Comparison of ENCODE assay signal across 15 cellular contexts in genomic region chr3:120172070-120172469, GRCh38.
A peak's percentile ranks its signal among the peaks of the same experiment; 100 is the strongest.
DNase-seq lines count a peak whose midpoint lies in the region; ATAC-seq, FAIRE-seq and TF ChIP-seq lines count a peak whose summit lies in the region.
"Had no signal": no experiment of that assay in that cellular context is flagged by ENCODE, and none has a peak within 500 bp of the region (broad histone marks: within the 10 kb centered on the region; RNA-seq: fewer than 3 reads in every experiment).

No MANE protein-coding gene starts in this region.

- no peak overlapping the region for H3K4me3 ChIP-seq in left ventricle myocardium inferior
- H3K4me3 ChIP-seq in astrocyte (ENCODE audit: insufficient read depth, low read depth, low read length) = no peak overlapping the region
- no peak overlapping the region for H3K4me3 ChIP-seq in vagina
- H3K4me3 ChIP-seq: prostate gland had no signal

- no peak overlapping the region for H3K9ac ChIP-seq in astrocyte (ENCODE audit: low read length)

- H3K27ac ChIP-seq in left ventricle myocardium inferior (replicated peaks) = no peak overlapping the region
- no peak overlapping the region for H3K27ac ChIP-seq in astrocyte (ENCODE audit: low read depth, low read length)
- no peak overlapping the region for H3K27ac ChIP-seq in vagina
- H3K27ac ChIP-seq: prostate gland, VCaP had no signal

- TF ChIP-seq POLR2A in vagina (IDR thresholded peaks at IDR 0.05) = no peak

- peaks cover under 1% of the 10 kb centered on the region for H3K27me3 Mint-ChIP-seq in astrocyte (ENCODE audit: low read depth, unreplicated experiment)
- H3K27me3 Mint-ChIP-seq: activated naive CD8-positive, alpha-beta T cell treated with anti-CD3 and anti-CD28 coated beads for 36 hours had no signal

- H3K79me2 ChIP-seq in astrocyte (ENCODE audit: insufficient read depth, low read length) = no peaks in the 10 kb centered on the region

- H3K9me3 ChIP-seq in left ventricle myocardium inferior (replicated peaks) (no peaks in the 10 kb centered on the region), astrocyte (ENCODE audit: insufficient read depth, low read depth, low read length) (no peaks in the 10 kb centered on the region), vagina (no peaks in the 10 kb centered on the region)
- H3K9me3 ChIP-seq: BE2C, prostate gland had no signal

- H3K4me1 Mint-ChIP-seq in astrocyte (ENCODE audit: low read depth, unreplicated experiment) = peaks cover 21% of the 10 kb centered on the region
- H3K4me1 Mint-ChIP-seq: activated naive CD8-positive, alpha-beta T cell treated with anti-CD3 and anti-CD28 coated beads for 36 hours had no signal

- peak; percentile 29 for FAIRE-seq in astrocyte (lab: Jason Lieb, UNC)
- FAIRE-seq in frontal cortex (lab: Jason Lieb, UNC) = no peak

- intact Hi-C loops in left cardiac atrium (cut with DNase I) (no loop called here), left ventricle myocardium inferior (cut with micrococcal nuclease) (no loop called here), vagina (cut with DNase I) (no loop called here)

- peak; percentile 36 for DNase-seq in left cardiac atrium
- DNase-seq in left ventricle myocardium inferior = no peak
- peak; percentile 76 for DNase-seq in astrocyte (ENCODE audit: low read depth)
- peak; percentile 38 for DNase-seq in inferior parietal cortex (ENCODE audit: extremely low spot score)
- DNase-seq in vagina (ENCODE audit: extremely low spot score in 2 of 2) = peak; percentile 61 to 69
- DNase-seq in effector CD4-positive, alpha-beta T cell = no peak
- no peak for DNase-seq in frontal cortex (ENCODE audit: low spot score in 2 of 2)
- DNase-seq: activated naive CD8-positive, alpha-beta T cell treated with anti-CD3 and anti-CD28 coated beads for 36 hours; BE2C; NCI-H524; stimulated activated CD4-positive, alpha-beta T cell treated with anti-CD3 and anti-CD28 coated beads, Interleukin-1b, Interleukin-23, amount 100 ng/mL, for 48 hours had no signal

- H3K27me3 ChIP-seq in left ventricle myocardium inferior (ENCODE audit: low read depth) (no peaks in the 10 kb centered on the region), astrocyte (ENCODE audit: insufficient read depth, low read length) (no peaks in the 10 kb centered on the region), vagina (no peaks in the 10 kb centered on the region)
- H3K27me3 ChIP-seq: BE2C had no signal

- no peak overlapping the region for H3K4me2 ChIP-seq in astrocyte (ENCODE audit: low read length)

- H2AFZ ChIP-seq in astrocyte (ENCODE audit: low read depth, low read length) = no peak overlapping the region

- no peaks in the 10 kb centered on the region for H4K20me1 ChIP-seq in astrocyte (ENCODE audit: insufficient read depth, low read length)

- peak; percentile 86 to 88 for ATAC-seq in left cardiac atrium
- no peak for ATAC-seq in GM19455 (IDR thresholded peaks at IDR 0.05; ENCODE audit: unreplicated experiment)
- ATAC-seq: HCT116 had no signal

- no peaks in the 10 kb centered on the region for H3K36me3 ChIP-seq in left ventricle myocardium inferior
- no peaks in the 10 kb centered on the region for H3K36me3 ChIP-seq in astrocyte (ENCODE audit: insufficient read depth, low read length)
- no peaks in the 10 kb centered on the region for H3K36me3 ChIP-seq in vagina
- H3K36me3 ChIP-seq: BE2C, prostate gland had no signal

- no peak overlapping the region for H3K4me3 Mint-ChIP-seq in astrocyte (ENCODE audit: unreplicated experiment)
- H3K4me3 Mint-ChIP-seq: activated naive CD8-positive, alpha-beta T cell treated with anti-CD3 and anti-CD28 coated beads for 36 hours had no signal

- no peak for TF ChIP-seq CTCF in left ventricle myocardium inferior (IDR thresholded peaks at IDR 0.05; ENCODE audit: borderline replicate concordance)
- no peak for TF ChIP-seq CTCF in astrocyte (IDR thresholded peaks at IDR 0.05; ENCODE audit: insufficient read depth, low read depth, low read length)
- TF ChIP-seq CTCF in vagina (IDR thresholded peaks at IDR 0.05) = no peak

- H3K36me3 Mint-ChIP-seq in astrocyte (ENCODE audit: low read depth, unreplicated experiment) = no peaks in the 10 kb centered on the region
- H3K36me3 Mint-ChIP-seq: activated naive CD8-positive, alpha-beta T cell treated with anti-CD3 and anti-CD28 coated beads for 36 hours had no signal

- peaks cover 12% of the 10 kb centered on the region for H3K4me1 ChIP-seq in left ventricle myocardium inferior
- H3K4me1 ChIP-seq in astrocyte (ENCODE audit: insufficient read depth, low read length) = peaks cover 18% of the 10 kb centered on the region
- peaks cover 5% of the 10 kb centered on the region for H3K4me1 ChIP-seq in vagina
- H3K4me1 ChIP-seq: BE2C, prostate gland had no signal

- H3K9me3 Mint-ChIP-seq in astrocyte (ENCODE audit: unreplicated experiment) = no peaks in the 10 kb centered on the region
- H3K9me3 Mint-ChIP-seq: activated naive CD8-positive, alpha-beta T cell treated with anti-CD3 and anti-CD28 coated beads for 36 hours had no signal

- no peak overlapping the region for H3K27ac Mint-ChIP-seq in astrocyte (ENCODE audit: unreplicated experiment)
- H3K27ac Mint-ChIP-seq: activated naive CD8-positive, alpha-beta T cell treated with anti-CD3 and anti-CD28 coated beads for 36 hours had no signal

Comparison
In these comparisons a context has a peak if more than half of its experiments do, and no peak if none do; other contexts are left out.
1. DNase-seq: peak in left cardiac atrium (single experiment), astrocyte (single experiment), inferior parietal cortex (single experiment) and vagina (2 of 2); none in left ventricle myocardium inferior (single experiment), effector CD4-positive, alpha-beta T cell (single experiment) and frontal cortex (0 of 2).